ENCODE assay signal across 8 cellular contexts in genomic region chr22:47213571-47214230, GRCh38.
A peak's percentile ranks its signal among the peaks of the same experiment; 100 is the strongest.
DNase-seq lines count a peak whose midpoint lies in the region; ATAC-seq lines count a peak whose summit lies in the region.

No MANE protein-coding gene starts in this region.

- DNase-seq in NCI-H1105 (lab: John Stamatoyannopoulos, UW) (peak; percentile 7), NCI-H1105 treated with DMSO at 0.1 percent for 48 hours (lab: John Stamatoyannopoulos, UW) (no peak), NCI-H2171 (lab: John Stamatoyannopoulos, UW) (peak; percentile 45), activated T-cell treated with anti-CD3 and anti-CD28 coated beads for 4 hours (peak; percentile 9), iPS DF 4.7 (ENCODE audit: extremely low read depth, low spot score) (peak; percentile 3), retina (no peak)
- DNase-seq in stimulated activated CD8-positive, alpha-beta memory T cell treated with anti-CD3 and anti-CD28 coated beads, Interleukin-15, amount 100 ng/mL, for 48 hours (ENCODE audit: low read depth in 2 of 2) = peak; percentile 26 to 29

- ATAC-seq in HG03442 (IDR thresholded peaks at IDR 0.05; ENCODE audit: unreplicated experiment) = no peak

Comparison
In these comparisons a context has a peak if more than half of its experiments do, and no peak if none do; other contexts are left out.
1. DNase-seq: peak in NCI-H1105 (single experiment), NCI-H2171 (single experiment), activated T-cell treated with anti-CD3 and anti-CD28 coated beads for 4 hours (single experiment), iPS DF 4.7 (single experiment) and stimulated activated CD8-positive, alpha-beta memory T cell treated with anti-CD3 and anti-CD28 coated beads, Interleukin-15, amount 100 ng/mL, for 48 hours (2 of 2); none in NCI-H1105 treated with DMSO at 0.1 percent for 48 hours (single experiment) and retina (single experiment).